ENCODE assay signal across 8 cellular contexts in genomic region chr2:63588385-63589147, GRCh38. TPM values are rescaled to one million over a fixed set of nuclear protein-coding genes. Genes with fewer than 3 reads are reported as not detected.
DNase-seq lines count a peak whose midpoint lies in the region; ATAC-seq and TF ChIP-seq lines count a peak whose summit lies in the region.

Gene MDH1 (plus strand): TSS chr2:63588963. CDS start chr2:63589044, 81 bp downstream.
Gene WDPCP (minus strand): TSS chr2:63588477. CDS start chr2:63588271, 206 bp downstream.

- no peaks in the 10 kb centered on the region for H3K9me3 Mint-ChIP-seq in activated CD4-positive, alpha-beta T cell treated with anti-CD3 and anti-CD28 coated beads, Interleukin-2, amount 10 ng/mL, durations not matched to agents 24 days and 14 days

- peak within 1 kb of the TSS; percentile 98 for H3K4me3 Mint-ChIP-seq in activated CD4-positive, alpha-beta T cell treated with anti-CD3 and anti-CD28 coated beads, Interleukin-2, amount 10 ng/mL, durations not matched to agents 24 days and 14 days

- peaks cover 37 to 53% (median 42%) of the 10 kb centered on the region in 10 experiments for H3K4me1 ChIP-seq in BLaER1 treated with 17β-estradiol and CSF1 and Interleukin-3, amounts not matched to agents 10 nM and 100 nM

- peaks cover 32% of the 10 kb centered on the region for H3K4me1 Mint-ChIP-seq in activated CD4-positive, alpha-beta T cell treated with anti-CD3 and anti-CD28 coated beads, Interleukin-2, amount 10 ng/mL, durations not matched to agents 24 days and 14 days

- peak within 1 kb of the TSS; percentile 87 to 98 (median 91) for H3K4me2 ChIP-seq in BLaER1 treated with 17β-estradiol and CSF1 and Interleukin-3, amounts not matched to agents 10 nM and 100 nM

- no peaks in the 10 kb centered on the region for H3K27me3 Mint-ChIP-seq in activated CD4-positive, alpha-beta T cell treated with anti-CD3 and anti-CD28 coated beads, Interleukin-2, amount 10 ng/mL, durations not matched to agents 24 days and 14 days

- no peak for TF ChIP-seq CTCF in coronary artery (IDR thresholded peaks at IDR 0.05)

- H3K36me3 Mint-ChIP-seq in activated CD4-positive, alpha-beta T cell treated with anti-CD3 and anti-CD28 coated beads, Interleukin-2, amount 10 ng/mL, durations not matched to agents 24 days and 14 days (ENCODE audit: low read depth): peaks cover 8% of the 10 kb centered on the region

- H3K27ac Mint-ChIP-seq in activated CD4-positive, alpha-beta T cell treated with anti-CD3 and anti-CD28 coated beads, Interleukin-2, amount 10 ng/mL, durations not matched to agents 24 days and 14 days: peak within 1 kb of the TSS; percentile 92

- H4K20me1 ChIP-seq in BLaER1 treated with 17β-estradiol and CSF1 and Interleukin-3, amounts not matched to agents 10 nM and 100 nM: peaks cover 9 to 40% (median 19%) of the 10 kb centered on the region in 11 experiments; a peak in 16 of 22 replicates

- intact Hi-C loops in activated CD4-positive, alpha-beta T cell treated with anti-CD3 and anti-CD28 coated beads, Interleukin-2, amount 10 ng/mL, durations not matched to agents 24 days and 14 days (cut with micrococcal nuclease): loop anchor here (1.0 to 5.0 kb wide), 7 partner anchors 253 to 1700 kb away; partner anchors contain the start of genes CCT4, EHBP1, RAB1A and UGP2

- H3K9ac ChIP-seq in BLaER1 treated with 17β-estradiol and CSF1 and Interleukin-3, amounts not matched to agents 10 nM and 100 nM: peak within 1 kb of the TSS; percentile 83 to 91 (median 86)

- H3K4me3 ChIP-seq in BLaER1 treated with 17β-estradiol and CSF1 and Interleukin-3, amounts not matched to agents 10 nM and 100 nM: peak within 1 kb of the TSS; percentile 76 to 95 (median 90)
- peak within 1 kb of the TSS; percentile 80 for H3K4me3 ChIP-seq in coronary artery

- no peaks in the 10 kb centered on the region for H3K9me3 ChIP-seq in BLaER1 treated with 17β-estradiol and CSF1 and Interleukin-3, amounts not matched to agents 10 nM and 100 nM (replicated peaks in 1 of 11)

- peak within 1 kb of the TSS; percentile 69 to 89 (median 83); a peak in 21 of 22 replicates for H3K27ac ChIP-seq in BLaER1 treated with 17β-estradiol and CSF1 and Interleukin-3, amounts not matched to agents 10 nM and 100 nM
- H3K27ac ChIP-seq in coronary artery (peak within 1 kb of the TSS; percentile 86 to 92), layer of hippocampus (ENCODE audit: low read depth, low read length) (peak within 1 kb of the TSS; percentile 94)

- DNase-seq in NCI-H526 (lab: John Stamatoyannopoulos, UW) (peak; percentile 99), coronary artery (ENCODE audit: low spot score) (peak; percentile 96)
- peak; percentile 97 for DNase-seq in activated CD4-positive, alpha-beta T cell treated with anti-CD3 and anti-CD28 coated beads, Interleukin-2, amount 10 ng/mL, durations not matched to agents 24 days and 14 days
- peak; percentile 82 to 92 (median 90) for DNase-seq in stimulated activated CD4-positive, alpha-beta T cell treated with anti-CD3 and anti-CD28 coated beads, Interleukin-1b, Interleukin-23, amount 100 ng/mL, for 24 hours (ENCODE audit: low read depth in 4 of 4, low spot score in 1 of 4)

- peaks cover 7 to 20% (median 12%) of the 10 kb centered on the region in 11 experiments; a peak in 20 of 22 replicates for H3K36me3 ChIP-seq in BLaER1 treated with 17β-estradiol and CSF1 and Interleukin-3, amounts not matched to agents 10 nM and 100 nM

- no peaks in the 10 kb centered on the region for H3K27me3 ChIP-seq in BLaER1 treated with 17β-estradiol and CSF1 and Interleukin-3, amounts not matched to agents 10 nM and 100 nM
- H3K27me3 ChIP-seq in layer of hippocampus (ENCODE audit: control insufficient read depth, insufficient read depth, low read length): no peaks in the 10 kb centered on the region

- ATAC-seq in GM19328 (IDR thresholded peaks at IDR 0.05; ENCODE audit: unreplicated experiment) (peak; percentile 77), HG03469 (IDR thresholded peaks at IDR 0.05; ENCODE audit: unreplicated experiment) (peak; percentile 78)

RNA-seq across cellular contexts. Expression of gene MDH1, which starts in this region (rescaled TPM):
- 195 and 208 TPM in 2 replicates for total RNA-seq in activated CD4-positive, alpha-beta T cell treated with anti-CD3 and anti-CD28 coated beads, Interleukin-2, amount 10 ng/mL, durations not matched to agents 24 days and 14 days

RNA-seq across cellular contexts. Expression of gene WDPCP, which starts in this region (rescaled TPM):
- total RNA-seq in activated CD4-positive, alpha-beta T cell treated with anti-CD3 and anti-CD28 coated beads, Interleukin-2, amount 10 ng/mL, durations not matched to agents 24 days and 14 days: 6.0 and 8.9 TPM in 2 replicates

Comparison
In these comparisons a context has a peak if more than half of its experiments do, and no peak if none do; other contexts are left out.
1. Peak in every context shown above with its lines: DNase-seq, ATAC-seq, H3K4me3 ChIP-seq and H3K27ac ChIP-seq.